ENCODE assay signal across 27 cellular contexts in the genomic region with DNA sequence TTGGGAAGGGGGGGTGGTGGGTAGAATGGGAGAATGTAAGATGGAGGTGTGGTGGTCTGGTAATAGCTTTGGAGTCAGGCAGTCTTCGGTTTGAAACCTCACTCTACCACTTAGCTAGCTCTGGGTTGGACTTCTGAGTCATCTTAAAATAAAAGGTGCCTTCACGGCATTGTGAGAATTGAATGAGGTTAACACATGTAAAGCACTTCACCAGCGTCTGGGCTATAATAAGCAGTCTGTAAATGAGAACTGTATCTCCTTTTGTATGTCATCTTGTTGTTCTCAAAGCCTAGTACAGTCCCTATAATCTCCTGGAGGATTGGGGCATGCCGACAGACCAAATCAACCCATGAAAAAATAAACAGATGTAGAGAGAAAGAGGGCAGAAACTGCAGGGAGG. TPM values are rescaled to one million over a fixed set of nuclear protein-coding genes. Genes with fewer than 3 reads are reported as not detected.
DNase-seq lines count a peak whose midpoint lies in the region; ATAC-seq, FAIRE-seq and TF ChIP-seq lines count a peak whose summit lies in the region.
"Had no signal": no experiment of that assay in that cellular context is flagged by ENCODE, and none has a peak within 500 bp of the region (broad histone marks: within the 10 kb centered on the region; RNA-seq: fewer than 3 reads in every experiment).

No MANE protein-coding gene starts in this region.

- H3K4me3 Mint-ChIP-seq in activated CD8-positive, alpha-beta memory T cell treated with anti-CD3 and anti-CD28 coated beads, Interleukin-2, amount 10 ng/mL, durations not matched to agents 7 days and 5 days = no peak overlapping the region
- H3K4me3 Mint-ChIP-seq in central memory CD8-positive, alpha-beta T cell = no peak overlapping the region
- H3K4me3 Mint-ChIP-seq: activated B cell treated with CpG ODN at 0.5 μM for 24 hours; CD4-positive, alpha-beta memory T cell; endodermal cell; nephron had no signal

- peaks cover 24% of the 10 kb centered on the region for H3K4me1 Mint-ChIP-seq in activated CD8-positive, alpha-beta memory T cell treated with anti-CD3 and anti-CD28 coated beads, Interleukin-2, amount 10 ng/mL, durations not matched to agents 7 days and 5 days
- H3K4me1 Mint-ChIP-seq in central memory CD8-positive, alpha-beta T cell = peaks cover 25% of the 10 kb centered on the region
- H3K4me1 Mint-ChIP-seq: endodermal cell had no signal

- ATAC-seq in activated CD8-positive, alpha-beta memory T cell treated with anti-CD3 and anti-CD28 coated beads, Interleukin-2, amount 10 ng/mL, durations not matched to agents 7 days and 5 days = peak; percentile 64
- ATAC-seq in GM19324 (IDR thresholded peaks at IDR 0.05; ENCODE audit: low FRiP score, unreplicated experiment) (peak; percentile 81), HG03442 (IDR thresholded peaks at IDR 0.05; ENCODE audit: unreplicated experiment) (peak; percentile 53)
- peak; percentile 29 for ATAC-seq in central memory CD8-positive, alpha-beta T cell (replicated peaks; ENCODE audit: extremely low read depth, poor library complexity, severe bottlenecking)
- ATAC-seq: gastroesophageal sphincter, upper lobe of right lung had no signal

- peak overlapping the region; percentile 2 for H3K27ac Mint-ChIP-seq in activated CD8-positive, alpha-beta memory T cell treated with anti-CD3 and anti-CD28 coated beads, Interleukin-2, amount 10 ng/mL, durations not matched to agents 7 days and 5 days
- peak overlapping the region; percentile 12 for H3K27ac Mint-ChIP-seq in central memory CD8-positive, alpha-beta T cell (ENCODE audit: low read depth)
- H3K27ac Mint-ChIP-seq: activated B cell treated with CpG ODN at 0.5 μM for 24 hours, endodermal cell, nephron had no signal

- no peak for DNase-seq in activated CD8-positive, alpha-beta memory T cell treated with anti-CD3 and anti-CD28 coated beads, Interleukin-2, amount 10 ng/mL, durations not matched to agents 7 days and 5 days
- DNase-seq in activated CD8-positive, alpha-beta memory T cell treated with anti-CD3 and anti-CD28 coated beads for 24 hours = no peak
- DNase-seq in central memory CD8-positive, alpha-beta T cell (ENCODE audit: low spot score in 2 of 2) = no peak
- DNase-seq in erythroblast (lab: John Stamatoyannopoulos, UW) (no peak), iPS-NIHi7 (ENCODE audit: extremely low spot score) (no peak), RCC 7860 (ENCODE audit: low spot score) (no peak)
- DNase-seq: 8988T; activated B cell treated with CpG ODN at 0.5 μM for 24 hours; activated effector memory CD4-positive, alpha-beta T cell treated with anti-CD3 and anti-CD28 coated beads, Interleukin-2, amount 50 U/mL, for 16 hours; brain microvascular endothelial cell; CD4-positive, alpha-beta memory T cell; DMS 273 treated with DMSO at 0.1 percent for 48 hours; endodermal cell; hypothalamus; Karpas-422; MV-4-11; NCI-H1930; NCI-H774; retina; stimulated activated CD4-positive, alpha-beta T cell treated with anti-CD3 and anti-CD28 coated beads, Interleukin-2, amount 100 ng/mL, for 24 hours; T1000; upper lobe of right lung had no signal

- no peaks in the 10 kb centered on the region for H3K27me3 Mint-ChIP-seq in activated CD8-positive, alpha-beta memory T cell treated with anti-CD3 and anti-CD28 coated beads, Interleukin-2, amount 10 ng/mL, durations not matched to agents 7 days and 5 days
- H3K27me3 Mint-ChIP-seq in central memory CD8-positive, alpha-beta T cell = no peaks in the 10 kb centered on the region
- H3K27me3 Mint-ChIP-seq: activated B cell treated with CpG ODN at 0.5 μM for 24 hours; CD4-positive, alpha-beta memory T cell had no signal

- CTCF ChIA-PET in activated CD8-positive, alpha-beta memory T cell treated with anti-CD3 and anti-CD28 coated beads, Interleukin-2, amount 10 ng/mL, durations not matched to agents 7 days and 5 days (lab: Charles Lee) = interaction anchor here (0.9 to 1.5 kb wide), 3 partner anchors 12 to 138 kb away, joined by 3 to 4 read pairs (median 3); no protein-coding TSS in a partner anchor

- FAIRE-seq in RCC 7860 (lab: Jason Lieb, UNC) = no peak
- FAIRE-seq: colon had no signal

- no peak for TF ChIP-seq POLR2A in erythroblast (IDR thresholded peaks at IDR 0.05; ENCODE audit: low read length)

- H3K9me3 Mint-ChIP-seq in activated CD8-positive, alpha-beta memory T cell treated with anti-CD3 and anti-CD28 coated beads, Interleukin-2, amount 10 ng/mL, durations not matched to agents 7 days and 5 days (ENCODE audit: low read depth) = no peaks in the 10 kb centered on the region
- no peaks in the 10 kb centered on the region for H3K9me3 Mint-ChIP-seq in central memory CD8-positive, alpha-beta T cell
- H3K9me3 Mint-ChIP-seq: activated B cell treated with CpG ODN at 0.5 μM for 24 hours; CD4-positive, alpha-beta memory T cell had no signal

- peaks cover 44% of the 10 kb centered on the region for H3K36me3 Mint-ChIP-seq in activated CD8-positive, alpha-beta memory T cell treated with anti-CD3 and anti-CD28 coated beads, Interleukin-2, amount 10 ng/mL, durations not matched to agents 7 days and 5 days
- H3K36me3 Mint-ChIP-seq in central memory CD8-positive, alpha-beta T cell (ENCODE audit: insufficient read depth) = peaks cover 9% of the 10 kb centered on the region

RNA-seq across cellular contexts. Expression of a gene that starts 11.2 kb away (rescaled TPM):
- 10 to 100 TPM; 41.7 to 51.1 TPM for total RNA-seq in activated CD8-positive, alpha-beta memory T cell treated with anti-CD3 and anti-CD28 coated beads, Interleukin-2, amount 10 ng/mL, durations not matched to agents 7 days and 5 days

Comparison
In these comparisons a context has a peak if more than half of its experiments do, and no peak if none do; other contexts are left out.
1. ATAC-seq: peak in every context shown above with its lines; median percentile 81 in GM19324; 64 in activated CD8-positive, alpha-beta memory T cell treated with anti-CD3 and anti-CD28 coated beads, Interleukin-2, amount 10 ng/mL, durations not matched to agents 7 days and 5 days; 53 in HG03442; 29 in central memory CD8-positive, alpha-beta T cell.